In the genomic region with DNA sequence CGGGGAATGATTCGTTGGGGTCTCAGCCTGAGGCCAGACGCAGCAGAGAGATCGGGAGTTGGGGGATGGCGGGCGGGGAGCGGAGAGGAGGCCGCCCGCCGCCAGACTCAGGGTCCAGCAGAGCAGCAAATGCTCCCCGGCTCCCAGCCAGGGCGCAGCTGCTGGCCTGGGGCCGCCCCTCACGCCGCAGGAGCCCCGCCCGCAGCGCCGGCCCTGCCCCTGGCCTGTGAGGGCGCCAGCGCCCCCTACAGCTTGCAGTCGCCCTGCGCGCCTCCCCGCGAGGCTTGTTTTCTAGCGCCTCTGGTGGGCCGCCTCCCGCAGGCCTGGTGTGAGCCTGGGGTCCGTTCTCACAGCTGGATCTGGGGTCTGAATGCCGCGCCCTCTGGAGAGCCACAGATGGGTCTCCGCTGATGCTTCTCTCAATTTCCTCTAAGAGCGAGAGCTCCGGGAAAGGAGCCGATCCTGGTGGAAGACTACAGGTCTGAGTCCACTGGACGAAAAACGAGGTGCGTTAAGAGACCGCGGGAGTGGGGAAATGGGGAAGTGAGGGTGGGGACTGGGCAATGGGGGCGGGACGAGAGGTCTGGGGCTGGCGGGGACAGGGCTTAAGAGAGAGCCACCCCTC, we compare ENCODE assay signal across 8 cellular contexts. TPM values are rescaled to one million over a fixed set of nuclear protein-coding genes. Genes with fewer than 3 reads are reported as not detected.
A peak's percentile ranks its signal among the peaks of the same experiment; 100 is the strongest.
DNase-seq lines count a peak whose midpoint lies in the region; ATAC-seq and TF ChIP-seq lines count a peak whose summit lies in the region.

No MANE protein-coding gene starts in this region.

- H3K9me3 Mint-ChIP-seq in immature natural killer cell = no peaks in the 10 kb centered on the region

- H3K36me3 ChIP-seq in WERI-Rb-1 = no peaks in the 10 kb centered on the region
- no peaks in the 10 kb centered on the region for H3K36me3 ChIP-seq in mammary epithelial cell (ENCODE audit: insufficient read depth, low read length)

- peaks cover 7% of the 10 kb centered on the region for H3K4me1 ChIP-seq in mammary epithelial cell (ENCODE audit: insufficient read depth, low read length)

- ATAC-seq in GM18867 (IDR thresholded peaks at IDR 0.05; ENCODE audit: unreplicated experiment) (peak; percentile 87), HG03097 (IDR thresholded peaks at IDR 0.05; ENCODE audit: low FRiP score, unreplicated experiment) (peak; percentile 88)

- H3K27ac Mint-ChIP-seq in immature natural killer cell = peak overlapping the region; percentile 94 to 97 (median 96)

- no peaks in the 10 kb centered on the region for H4K20me1 ChIP-seq in mammary epithelial cell (ENCODE audit: insufficient read depth, low read length)

- no peaks in the 10 kb centered on the region for H3K79me2 ChIP-seq in mammary epithelial cell (ENCODE audit: insufficient read depth, low read length)

- peaks cover 0 to 5% (median 3%) of the 10 kb centered on the region in 3 donors for H3K36me3 Mint-ChIP-seq in immature natural killer cell

- POLR2A ChIA-PET in AG04450 (lab: Yijun Ruan, JAX) = interaction anchor here (0.7 to 2.9 kb wide), 9 partner anchors 8 to 1185 kb away, joined by 3 to 29 read pairs (median 6); a partner anchor contains a TSS

- H3K9me3 ChIP-seq in AG04450 (ENCODE audit: control insufficient read depth, insufficient read depth, low read length) (no peaks in the 10 kb centered on the region), WERI-Rb-1 (ENCODE audit: severe bottlenecking) (no peaks in the 10 kb centered on the region), mammary epithelial cell (replicated peaks; ENCODE audit: insufficient read depth, low read length) (no peaks in the 10 kb centered on the region)

- dilution Hi-C loops in mammary epithelial cell (cut with HindIII; ENCODE audit: low sequenced_read_pairs) = no loop called here

- peak overlapping the region; percentile 83 for H3K27ac ChIP-seq in AG04450 (ENCODE audit: low read depth, low read length)
- H3K27ac ChIP-seq in WERI-Rb-1 = peak overlapping the region; percentile 80
- H3K27ac ChIP-seq in mammary epithelial cell (ENCODE audit: insufficient read depth, low read depth, low read length) = peak overlapping the region; percentile 68

- H3K27me3 Mint-ChIP-seq in immature natural killer cell (ENCODE audit: low read depth in 3 of 3) = peaks cover 3 to 9% (median 4%) of the 10 kb centered on the region in 3 donors

- WGBS in mammary epithelial cell (ENCODE audit: low coverage, missing lambda C conversion rate) = 1% methylated on average over 16 of the region's 44 CpGs

- intact Hi-C loops in mammary epithelial cell (cut with micrococcal nuclease) = loop anchor here (1.0 to 5.0 kb wide), 2 partner anchors 100 to 204 kb away; no protein-coding TSS in a partner anchor

- no peaks in the 10 kb centered on the region for H3K27me3 ChIP-seq in AG04450 (ENCODE audit: control insufficient read depth, insufficient read depth, low read length)
- no peaks in the 10 kb centered on the region for H3K27me3 ChIP-seq in WERI-Rb-1 (ENCODE audit: insufficient read depth, low read depth, severe bottlenecking)
- H3K27me3 ChIP-seq in mammary epithelial cell (ENCODE audit: insufficient read depth, low read length) = no peaks in the 10 kb centered on the region

- peak overlapping the region; percentile 97 for H3K4me2 ChIP-seq in mammary epithelial cell (ENCODE audit: insufficient read depth, low read depth, low read length)

- H2AFZ ChIP-seq in mammary epithelial cell (ENCODE audit: low read depth, low read length) = peak overlapping the region; percentile 96

- H3K4me3 Mint-ChIP-seq in immature natural killer cell = peak overlapping the region; percentile 95 to 97 (median 97)

- peaks cover 24 to 30% of the 10 kb centered on the region in 2 donors for H3K4me1 Mint-ChIP-seq in immature natural killer cell

- BruUV-seq in mammary epithelial cell (replicated peaks; lab: Mats Ljungman, UMichigan) = no TSS peak

- TF ChIP-seq CTCF in AG04450 (IDR thresholded peaks at IDR 0.05; ENCODE audit: low read depth, low read length) (peak; percentile 94), WERI-Rb-1 (IDR thresholded peaks at IDR 0.05; ENCODE audit: low read depth, low read length) (peak; percentile 100), mammary epithelial cell (conservative IDR thresholded peaks at IDR 0.05 in 1 of 2, IDR thresholded peaks at IDR 0.05 in 1 of 2; ENCODE audit: extremely low read depth in 1 of 2, insufficient read depth in 1 of 2, low read depth in 1 of 2, low read length in 2 of 2) (peak; percentile 92 to 95)

- in situ Hi-C loops in mammary epithelial cell (cut with MboI; ENCODE audit: low sequenced_read_pairs in 2 of 2) = no loop called here

- DNase-seq in AG04450 (ENCODE audit: low read depth, low spot score) (peak; percentile 81), NCI-H2171 (lab: John Stamatoyannopoulos, UW) (peak; percentile 69), WERI-Rb-1 (peak; percentile 99), mammary epithelial cell (peak; percentile 88), immature natural killer cell (peak; percentile 93 to 95 (median 94)), smooth muscle cell of the brain vasculature (ENCODE audit: low read depth, low spot score) (peak; percentile 80)

- peak overlapping the region; percentile 70 for H3K4me3 ChIP-seq in AG04450 (ENCODE audit: low read depth, low read length)
- H3K4me3 ChIP-seq in WERI-Rb-1 (ENCODE audit: low read depth, low read length) = peak overlapping the region; percentile 96
- peak overlapping the region; percentile 42 to 62 (median 48) for H3K4me3 ChIP-seq in mammary epithelial cell (replicated peaks in 1 of 3; ENCODE audit: insufficient read depth in 1 of 3, low read depth in 2 of 3, low read length in 3 of 3)

- CTCF ChIA-PET in AG04450 (lab: Charles Lee) = interaction anchor here (0.6 to 5.0 kb wide), 40 partner anchors 12 to 1904 kb away, joined by 3 to 178 read pairs (median 4); a partner anchor contains a TSS
- CTCF ChIA-PET in mammary epithelial cell (lab: Charles Lee; ENCODE audit: low non-redundant PET) = interaction anchor here (0.6 to 0.9 kb wide), 7 partner anchors 8 to 820 kb away, joined by 3 to 31 read pairs (median 8); a partner anchor contains a TSS

- peak overlapping the region; percentile 64 for H3K9ac ChIP-seq in mammary epithelial cell (ENCODE audit: insufficient read depth, low read length)

RNA-seq across cellular contexts. Expression of a gene that starts 29.9 kb away (rescaled TPM):
- polyA plus RNA-seq in AG04450 (2011; rRNA removed) (8.2 and 9.1 TPM in 2 replicates), mammary epithelial cell (3.4 TPM), immature natural killer cell (10 to 100 TPM in 1 of 3 donors, 1 to 10 TPM in 2; 3.6 to 11.4 (median 5.0) TPM)
- polyA minus RNA-seq in AG04450 (2011; rRNA and poly(A)+ RNA removed) = 10.2 and 11.4 TPM in 2 replicates
- total RNA-seq in mammary epithelial cell = 1 to 10 TPM; 6.8 to 7.6 TPM
- 8.6 TPM for polyA minus RNA-seq in mammary epithelial cell

Comparison
In these comparisons a context has a peak if more than half of its experiments do, and no peak if none do; other contexts are left out.
1. Peak in every context shown above with its lines: DNase-seq, ATAC-seq, H3K4me3 ChIP-seq and H3K27ac ChIP-seq.